10 cellular contexts compared by ENCODE assay signal in the genomic region with DNA sequence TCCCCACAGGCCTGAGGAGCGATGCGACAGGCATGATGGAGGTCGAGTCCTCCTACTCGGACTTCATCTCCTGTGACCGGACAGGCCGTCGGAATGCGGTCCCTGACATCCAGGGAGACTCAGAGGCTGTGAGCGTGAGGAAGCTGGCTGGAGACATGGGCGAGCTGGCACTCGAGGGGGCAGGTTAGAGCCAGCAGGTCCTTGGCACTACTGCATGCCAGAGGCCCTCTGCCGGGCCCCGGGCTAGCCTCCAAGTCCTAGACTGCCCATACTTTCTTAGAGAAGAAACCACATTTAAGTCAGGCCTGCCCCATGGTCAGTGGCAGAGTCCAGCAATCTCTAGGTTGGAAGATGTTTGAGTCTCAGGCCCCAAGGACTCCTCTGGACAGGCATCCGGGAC. TPM values are rescaled to one million over a fixed set of nuclear protein-coding genes. Genes with fewer than 3 reads are reported as not detected.
DNase-seq lines count a peak whose midpoint lies in the region; ATAC-seq and TF ChIP-seq lines count a peak whose summit lies in the region.
"Had no signal": no experiment of that assay in that cellular context is flagged by ENCODE, and none has a peak within 500 bp of the region (broad histone marks: within the 10 kb centered on the region; RNA-seq: fewer than 3 reads in every experiment).

No MANE protein-coding gene starts in this region.

- intact Hi-C loops in activated naive CD4-positive, alpha-beta T cell treated with anti-CD3 and anti-CD28 coated beads for 36 hours (cut with micrococcal nuclease): loop anchor here (10.0 kb wide), 1 partner anchor 300 kb away; the partner anchor contains the start of gene FITM2
- intact Hi-C loops in uterus (cut with DNase I; ENCODE audit: low total_unique reads): no loop called here

- H3K9me3 ChIP-seq in neuronal stem cell (replicated peaks in 1 of 2; ENCODE audit: control insufficient read depth in 2 of 2, insufficient read depth in 1 of 2, low read depth in 1 of 2, low read length in 2 of 2) (no peaks in the 10 kb centered on the region), uterus (no peaks in the 10 kb centered on the region)

- no CpG with 5 or more reads among the region's 14 CpGs for WGBS in neuronal stem cell (ENCODE audit: extremely low coverage in 2 of 2, insufficient read length in 2 of 2, insufficient replicate concordance in 1 of 2), 2 donors

- no peak overlapping the region for H3K4me2 ChIP-seq in neuronal stem cell (ENCODE audit: insufficient read depth, low read length, poor library complexity, severe bottlenecking)

- no peak overlapping the region for H3K9ac ChIP-seq in neuronal stem cell (ENCODE audit: low read depth, low read length, poor library complexity)

- no peaks in the 10 kb centered on the region for H3K27me3 Mint-ChIP-seq in activated naive CD4-positive, alpha-beta T cell treated with anti-CD3 and anti-CD28 coated beads for 36 hours (ENCODE audit: low read depth)

- no peak overlapping the region for H3K18ac ChIP-seq in neuronal stem cell (ENCODE audit: low read length)

- no peak overlapping the region for H4K91ac ChIP-seq in neuronal stem cell (ENCODE audit: low read depth, low read length, poor library complexity)

- H3K27ac ChIP-seq in neuronal stem cell (replicated peaks; ENCODE audit: low read length) (no peak overlapping the region), uterus (peak overlapping the region; percentile 51 to 63)

- no peak overlapping the region for H2BK12ac ChIP-seq in neuronal stem cell (ENCODE audit: low read length)

- no peak for DNase-seq in activated naive CD4-positive, alpha-beta T cell treated with anti-CD3 and anti-CD28 coated beads, Interleukin-2, amount 50 U/mL, for 72 hours (ENCODE audit: low spot score in 2 of 2)
- no peak for DNase-seq in activated naive CD4-positive, alpha-beta T cell treated with anti-CD3 and anti-CD28 coated beads for 36 hours
- DNase-seq in globus pallidus (ENCODE audit: low spot score) (peak; percentile 62), neuronal stem cell (ENCODE audit: low spot score) (no peak), uterus (no peak), mucosa of gallbladder (ENCODE audit: low spot score) (no peak)
- DNase-seq: activated CD4-positive, alpha-beta T cell treated with anti-CD3 and anti-CD28 coated beads, Interleukin-2, amount 50 U/mL, for 48 hours; SW 1271 had no signal

- no peak overlapping the region for H3K4ac ChIP-seq in neuronal stem cell (ENCODE audit: low read length)

- no peak overlapping the region for H2BK15ac ChIP-seq in neuronal stem cell (ENCODE audit: low read length)

- no peak overlapping the region for H3K4me3 ChIP-seq in neuronal stem cell (ENCODE audit: low read length in 2 of 2)
- H3K4me3 ChIP-seq in uterus: no peak overlapping the region

- H3K27me3 ChIP-seq in neuronal stem cell (ENCODE audit: control insufficient read depth in 3 of 3, insufficient read depth in 3 of 3, low read depth in 1 of 3, low read length in 3 of 3): no peaks in the 10 kb centered on the region
- H3K27me3 ChIP-seq in uterus: no peaks in the 10 kb centered on the region

- CTCF ChIA-PET in activated naive CD4-positive, alpha-beta T cell treated with anti-CD3 and anti-CD28 coated beads for 36 hours (lab: Charles Lee): interaction anchor here (0.6 to 1.6 kb wide), 2 partner anchors 231 to 398 kb away, joined by 4 to 5 read pairs; no protein-coding TSS in a partner anchor

- no peak for ATAC-seq in activated naive CD4-positive, alpha-beta T cell treated with anti-CD3 and anti-CD28 coated beads, Interleukin-2, amount 50 U/mL, for 72 hours
- ATAC-seq in HG03095 (IDR thresholded peaks at IDR 0.05; ENCODE audit: unreplicated experiment): no peak
- ATAC-seq in HG03520 (IDR thresholded peaks at IDR 0.05; ENCODE audit: unreplicated experiment): no peak

- H3K79me1 ChIP-seq in neuronal stem cell (ENCODE audit: low read depth, low read length): peaks cover 1% of the 10 kb centered on the region

- H3K4me3 Mint-ChIP-seq in activated naive CD4-positive, alpha-beta T cell treated with anti-CD3 and anti-CD28 coated beads for 36 hours: no peak overlapping the region

- peaks cover 31 to 54% of the 10 kb centered on the region in 2 donors for H3K36me3 ChIP-seq in neuronal stem cell (replicated peaks in 1 of 2; ENCODE audit: control insufficient read depth in 2 of 2, insufficient read depth in 2 of 2, low read length in 2 of 2)
- H3K36me3 ChIP-seq in uterus: no peaks in the 10 kb centered on the region

- no peaks in the 10 kb centered on the region for H3K9me3 Mint-ChIP-seq in activated naive CD4-positive, alpha-beta T cell treated with anti-CD3 and anti-CD28 coated beads, Interleukin-2, amount 50 U/mL, for 72 hours
- no peaks in the 10 kb centered on the region for H3K9me3 Mint-ChIP-seq in activated naive CD4-positive, alpha-beta T cell treated with anti-CD3 and anti-CD28 coated beads for 36 hours

- peak overlapping the region; percentile 24 to 72 for H3K27ac Mint-ChIP-seq in activated naive CD4-positive, alpha-beta T cell treated with anti-CD3 and anti-CD28 coated beads, Interleukin-2, amount 50 U/mL, for 72 hours
- H3K27ac Mint-ChIP-seq in activated naive CD4-positive, alpha-beta T cell treated with anti-CD3 and anti-CD28 coated beads for 36 hours: no peak overlapping the region

- no peak for TF ChIP-seq POLR2A in uterus (IDR thresholded peaks at IDR 0.05)

- H4K8ac ChIP-seq in neuronal stem cell (ENCODE audit: low read depth, low read length): no peak overlapping the region

- no peak overlapping the region for H2BK5ac ChIP-seq in neuronal stem cell (ENCODE audit: low read length)

- peaks cover 4 to 5% of the 10 kb centered on the region in 2 donors for H3K36me3 Mint-ChIP-seq in activated naive CD4-positive, alpha-beta T cell treated with anti-CD3 and anti-CD28 coated beads, Interleukin-2, amount 50 U/mL, for 72 hours
- peaks cover 9% of the 10 kb centered on the region for H3K36me3 Mint-ChIP-seq in activated naive CD4-positive, alpha-beta T cell treated with anti-CD3 and anti-CD28 coated beads for 36 hours (ENCODE audit: low read depth)

- H3K4me1 ChIP-seq in neuronal stem cell (ENCODE audit: control insufficient read depth in 2 of 2, insufficient read depth in 1 of 2, low read depth in 1 of 2, low read length in 2 of 2) (peaks cover 2 to 18% of the 10 kb centered on the region in 2 donors), uterus (peaks cover 0 to 3% of the 10 kb centered on the region in 2 donors)

- H3K14ac ChIP-seq in neuronal stem cell (ENCODE audit: low read length): no peak overlapping the region

- peaks cover 53% of the 10 kb centered on the region for H3K4me1 Mint-ChIP-seq in activated naive CD4-positive, alpha-beta T cell treated with anti-CD3 and anti-CD28 coated beads for 36 hours (ENCODE audit: low read depth)

- no peak overlapping the region for H2BK120ac ChIP-seq in neuronal stem cell (ENCODE audit: low read depth, low read length)

- H3K23ac ChIP-seq in neuronal stem cell (ENCODE audit: low read depth, low read length, poor library complexity): no peak overlapping the region

- no peak overlapping the region for H2AFZ ChIP-seq in neuronal stem cell (ENCODE audit: low read length)

- peak overlapping the region; percentile 6 for H2AK5ac ChIP-seq in neuronal stem cell (ENCODE audit: low read depth, low read length)

- TF ChIP-seq CTCF in uterus (IDR thresholded peaks at IDR 0.05): no peak

RNA-seq across cellular contexts. Expression of gene PKIG, which starts 32.1 kb away (rescaled TPM):
- 10 to 100 TPM in 1 of 2 donors, 1 to 10 TPM in 1; 2.0 to 10.5 TPM for total RNA-seq in activated naive CD4-positive, alpha-beta T cell treated with anti-CD3 and anti-CD28 coated beads, Interleukin-2, amount 50 U/mL, for 72 hours
- total RNA-seq in activated naive CD4-positive, alpha-beta T cell treated with anti-CD3 and anti-CD28 coated beads for 36 hours: 1 to 10 TPM; 4.6 to 4.7 TPM
- 77.0 TPM for polyA plus RNA-seq in neuronal stem cell (2013, experiment 1 of 2)
- 79.1 TPM for polyA plus RNA-seq in neuronal stem cell (2013, experiment 2 of 2)
- total RNA-seq in uterus (100 to 1,000 TPM in 3 of 4 donors, 10 to 100 TPM in 1; 67.1 to 250 (median 145) TPM), mucosa of gallbladder (92.0 TPM)

RNA-seq across cellular contexts. Expression of gene ADA, which starts 37.0 kb away (rescaled TPM):
- total RNA-seq in activated naive CD4-positive, alpha-beta T cell treated with anti-CD3 and anti-CD28 coated beads, Interleukin-2, amount 50 U/mL, for 72 hours: 10 to 100 TPM; 33.4 to 54.9 TPM
- 10 to 100 TPM; 54.6 to 54.9 TPM for total RNA-seq in activated naive CD4-positive, alpha-beta T cell treated with anti-CD3 and anti-CD28 coated beads for 36 hours
- polyA plus RNA-seq in neuronal stem cell (2013, experiment 1 of 2): 25.3 TPM
- polyA plus RNA-seq in neuronal stem cell (2013, experiment 2 of 2): 24.1 TPM
- total RNA-seq in uterus: 10 to 100 TPM in 1 of 4 donors, 1 to 10 TPM in 2, under 1 TPM in 1; 0.59 to 11.0 (median 4.8) TPM
- total RNA-seq in mucosa of gallbladder: 5.1 TPM
